1 cellular context compared by ENCODE assay signal in the genomic region with DNA sequence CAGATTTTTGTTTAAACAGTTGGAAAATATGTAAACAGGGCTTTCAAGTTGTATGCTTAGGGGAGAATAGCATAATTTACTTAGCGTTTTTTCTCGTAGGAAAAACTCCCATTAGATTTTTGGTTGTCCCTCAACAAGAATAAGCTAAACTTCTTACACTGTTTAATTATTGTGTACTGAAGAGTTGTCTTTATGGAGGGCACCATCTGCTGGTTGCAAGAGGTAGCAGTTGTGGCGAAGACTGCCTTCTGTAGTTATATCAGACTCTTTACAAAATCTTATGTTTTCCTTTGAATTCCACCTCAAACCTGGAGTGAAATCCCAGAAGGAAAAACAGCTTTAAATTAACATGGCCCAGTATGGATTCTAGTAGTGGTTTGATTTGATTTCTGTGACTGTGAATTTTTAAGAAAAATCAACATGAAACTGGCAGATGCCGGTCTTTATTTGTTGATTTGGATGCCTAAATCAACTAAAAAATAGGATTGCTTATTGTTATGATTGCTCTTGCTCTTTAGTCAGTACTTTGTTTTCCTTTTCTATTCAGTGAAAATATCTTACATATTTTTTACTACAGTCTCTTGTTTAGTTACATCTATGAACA.
A peak's percentile ranks its signal among the peaks of the same experiment; 100 is the strongest.
TF ChIP-seq lines count a peak whose summit lies in the region.

No MANE protein-coding gene starts in this region.

TF ChIP-seq in K562, 482 proteins besides CTCF, POLR2A, EP300 and RAD21 (continued from another document):
- TF ChIP-seq, protein P1, sequence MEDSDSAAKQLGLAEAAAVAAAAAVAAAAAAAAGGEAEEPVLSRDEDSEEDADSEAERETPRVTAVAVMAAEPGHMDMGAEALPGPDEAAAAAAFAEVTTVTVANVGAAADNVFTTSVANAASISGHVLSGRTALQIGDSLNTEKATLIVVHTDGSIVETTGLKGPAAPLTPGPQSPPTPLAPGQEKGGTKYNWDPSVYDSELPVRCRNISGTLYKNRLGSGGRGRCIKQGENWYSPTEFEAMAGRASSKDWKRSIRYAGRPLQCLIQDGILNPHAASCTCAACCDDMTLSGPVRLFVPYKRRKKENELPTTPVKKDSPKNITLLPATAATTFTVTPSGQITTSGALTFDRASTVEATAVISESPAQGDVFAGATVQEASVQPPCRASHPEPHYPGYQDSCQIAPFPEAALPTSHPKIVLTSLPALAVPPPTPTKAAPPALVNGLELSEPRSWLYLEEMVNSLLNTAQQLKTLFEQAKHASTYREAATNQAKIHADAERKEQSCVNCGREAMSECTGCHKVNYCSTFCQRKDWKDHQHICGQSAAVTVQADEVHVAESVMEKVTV (CRISPR knock-in tag; IDR thresholded peaks at IDR 0.05): peak; percentile 44; the same call in 1 of the 2 replicates
- peak; percentile 36; the same call in 1 of the 2 replicates for TF ChIP-seq SMC3 (conservative IDR thresholded peaks at IDR 0.05; ENCODE audit: insufficient read depth, low read depth, low read length)
